8 cellular contexts compared by ENCODE assay signal in genomic region chr15:63503739-63504246, GRCh38. TPM values are rescaled to one million over a fixed set of nuclear protein-coding genes. Genes with fewer than 3 reads are reported as not detected.
A peak's percentile ranks its signal among the peaks of the same experiment; 100 is the strongest.
DNase-seq lines count a peak whose midpoint lies in the region; ATAC-seq and TF ChIP-seq lines count a peak whose summit lies in the region.

No MANE protein-coding gene starts in this region.

- peaks cover 68% of the 10 kb centered on the region for H3K4me1 Mint-ChIP-seq in activated T-helper 2 cell treated with anti-CD3 and anti-CD28 coated beads, Interferon-gamma antibody, Interleukin-2, Interleukin-4, amounts not matched to agents 10 μg/mL and 5 μg/mL and 100 μg/mL, durations not matched to agents 14 hours and 24 hours and 36 hours (ENCODE audit: low read depth)

- H3K27me3 ChIP-seq in PC-3 (ENCODE audit: low read length) (no peaks in the 10 kb centered on the region), gastroesophageal sphincter (no peaks in the 10 kb centered on the region), ovary (no peaks in the 10 kb centered on the region), transverse colon (no peaks in the 10 kb centered on the region)

- peaks cover 31% of the 10 kb centered on the region for H4K20me1 ChIP-seq in PC-3 (ENCODE audit: low read length)

- TF ChIP-seq POLR2A in gastroesophageal sphincter (IDR thresholded peaks at IDR 0.05): no peak
- TF ChIP-seq POLR2A in ovary (IDR thresholded peaks at IDR 0.05): no peak
- no peak for TF ChIP-seq POLR2A in transverse colon (IDR thresholded peaks at IDR 0.05)

- TF ChIP-seq EP300 in gastroesophageal sphincter (IDR thresholded peaks at IDR 0.05) (no peak), ovary (IDR thresholded peaks at IDR 0.05) (no peak), transverse colon (IDR thresholded peaks at IDR 0.05; ENCODE audit: low read depth) (no peak)

- H3K27ac Mint-ChIP-seq in activated T-helper 2 cell treated with anti-CD3 and anti-CD28 coated beads, Interferon-gamma antibody, Interleukin-2, Interleukin-4, amounts not matched to agents 10 μg/mL and 5 μg/mL and 100 μg/mL, durations not matched to agents 14 hours and 24 hours and 36 hours: peak overlapping the region; percentile 89

- ATAC-seq in HG02981 (IDR thresholded peaks at IDR 0.05; ENCODE audit: unreplicated experiment): peak; percentile 15
- peak; percentile 15 for ATAC-seq in PC-3
- ATAC-seq in gastroesophageal sphincter: peak; percentile 49

- no peaks in the 10 kb centered on the region for H3K27me3 Mint-ChIP-seq in activated T-helper 2 cell treated with anti-CD3 and anti-CD28 coated beads, Interferon-gamma antibody, Interleukin-2, Interleukin-4, amounts not matched to agents 10 μg/mL and 5 μg/mL and 100 μg/mL, durations not matched to agents 14 hours and 24 hours and 36 hours (ENCODE audit: low read depth)

- H3K4me3 ChIP-seq in PC-3 (ENCODE audit: low read length): peak overlapping the region; percentile 67
- H3K4me3 ChIP-seq in gastroesophageal sphincter: peak overlapping the region; percentile 73 to 96
- peak overlapping the region; percentile 72 for H3K4me3 ChIP-seq in ovary
- H3K4me3 ChIP-seq in transverse colon: peak overlapping the region; percentile 41 to 94 (median 91)

- peaks cover 5% of the 10 kb centered on the region for H3F3A ChIP-seq in PC-3 (ENCODE audit: low read length, unreplicated experiment)

- no peaks in the 10 kb centered on the region for H3K9me3 Mint-ChIP-seq in activated T-helper 2 cell treated with anti-CD3 and anti-CD28 coated beads, Interferon-gamma antibody, Interleukin-2, Interleukin-4, amounts not matched to agents 10 μg/mL and 5 μg/mL and 100 μg/mL, durations not matched to agents 14 hours and 24 hours and 36 hours

- POLR2A ChIA-PET in PC-3 (lab: Charles Lee; ENCODE audit: unreplicated experiment): interaction anchor here (0.6 to 0.8 kb wide), 6 partner anchors 37 to 1000 kb away, joined by 3 to 13 read pairs (median 4); no protein-coding TSS in a partner anchor

- peak overlapping the region; percentile 92 for H3K4me2 ChIP-seq in PC-3 (ENCODE audit: low read length)

- H3K9me3 ChIP-seq in PC-3 (ENCODE audit: low read length) (no peaks in the 10 kb centered on the region), gastroesophageal sphincter (no peaks in the 10 kb centered on the region), ovary (no peaks in the 10 kb centered on the region), transverse colon (no peaks in the 10 kb centered on the region)

- CTCF ChIA-PET in PC-3 (lab: Charles Lee): interaction anchor here (0.5 to 1.8 kb wide), 5 partner anchors 37 to 1034 kb away, joined by 4 to 10 read pairs (median 4); no protein-coding TSS in a partner anchor

- H3K4me1 ChIP-seq in PC-3 (ENCODE audit: insufficient read depth, low read length) (peaks cover 73% of the 10 kb centered on the region), gastroesophageal sphincter (peaks cover 7 to 69% (median 39%) of the 10 kb centered on the region in 3 donors), ovary (ENCODE audit: insufficient read depth) (peaks cover 14% of the 10 kb centered on the region), transverse colon (peaks cover 33 to 78% (median 52%) of the 10 kb centered on the region in 4 donors)

- peak overlapping the region; percentile 100 for H3K27ac ChIP-seq in PC-3 (ENCODE audit: low read length)
- H3K27ac ChIP-seq in gastroesophageal sphincter: peak overlapping the region; percentile 87 to 99 (median 97)
- peak overlapping the region; percentile 91 to 97 for H3K27ac ChIP-seq in ovary
- H3K27ac ChIP-seq in transverse colon: peak overlapping the region; percentile 98 to 100 (median 98)

- DNase-seq in NCI-H1105 treated with DMSO at 0.1 percent for 48 hours (lab: John Stamatoyannopoulos, UW) (peak; percentile 64), NCI-H1105 (lab: John Stamatoyannopoulos, UW) (no peak), PC-3 (peak; percentile 68), ovary (peak; percentile 67 to 78 (median 76)), transverse colon (peak; percentile 77)
- DNase-seq in activated T-helper 2 cell treated with anti-CD3 and anti-CD28 coated beads, Interferon-gamma antibody, Interleukin-2, Interleukin-4, amounts not matched to agents 10 μg/mL and 5 μg/mL and 100 μg/mL, durations not matched to agents 14 hours and 24 hours and 36 hours (ENCODE audit: low spot score): peak; percentile 75

- no peaks in the 10 kb centered on the region for H3K36me3 ChIP-seq in PC-3 (ENCODE audit: low read depth, low read length)
- no peaks in the 10 kb centered on the region for H3K36me3 ChIP-seq in gastroesophageal sphincter
- no peaks in the 10 kb centered on the region for H3K36me3 ChIP-seq in ovary
- no peaks in the 10 kb centered on the region for H3K36me3 ChIP-seq in transverse colon

- WGBS in gastroesophageal sphincter (ENCODE audit: low coverage in 1 of 2), 2 donors: 4% methylated on average over 3 of the region's 28 CpGs; no CpG with 5 or more reads in 1 of the 2 donors
- 0 to 1% (median 0%) methylated on average over 28 of the region's 28 CpGs for WGBS in ovary, 3 donors
- WGBS in transverse colon (ENCODE audit: low coverage in 1 of 2), 2 donors: 0 to 1% methylated on average over 1 to 28 of the region's 28 CpGs

- TF ChIP-seq CTCF in PC-3 (conservative IDR thresholded peaks at IDR 0.05; ENCODE audit: low read depth, low read length) (no peak), gastroesophageal sphincter (IDR thresholded peaks at IDR 0.05) (no peak), ovary (IDR thresholded peaks at IDR 0.05) (no peak), transverse colon (IDR thresholded peaks at IDR 0.05) (peak in 1 of 5 experiments; percentile 37)

- in situ Hi-C loops in transverse colon (cut with MboI; ENCODE audit: low pct_ligation_motif_present in 1 of 4, low pct_unique_long_range_greater_than_20kb in 1 of 4, low sequenced_read_pairs in 3 of 4): no loop called here

- peak overlapping the region; percentile 70 for H3K4me3 Mint-ChIP-seq in activated T-helper 2 cell treated with anti-CD3 and anti-CD28 coated beads, Interferon-gamma antibody, Interleukin-2, Interleukin-4, amounts not matched to agents 10 μg/mL and 5 μg/mL and 100 μg/mL, durations not matched to agents 14 hours and 24 hours and 36 hours (ENCODE audit: low read depth)

- H3K36me3 Mint-ChIP-seq in activated T-helper 2 cell treated with anti-CD3 and anti-CD28 coated beads, Interferon-gamma antibody, Interleukin-2, Interleukin-4, amounts not matched to agents 10 μg/mL and 5 μg/mL and 100 μg/mL, durations not matched to agents 14 hours and 24 hours and 36 hours (ENCODE audit: low read depth): peaks cover 9% of the 10 kb centered on the region

- peaks cover 40% of the 10 kb centered on the region for H3K79me2 ChIP-seq in PC-3 (ENCODE audit: low read length)

- no peaks in the 10 kb centered on the region for H3K9me2 ChIP-seq in PC-3 (replicated peaks; ENCODE audit: low read length)

- H3K9ac ChIP-seq in PC-3 (ENCODE audit: low read length): peak overlapping the region; percentile 99

- peak overlapping the region; percentile 67 for H2AFZ ChIP-seq in PC-3 (ENCODE audit: low read length)

- BruUV-seq in PC-3 (replicated peaks; lab: Mats Ljungman, UMichigan): TSS peak; percentile 90

- intact Hi-C loops in PC-3 (cut with micrococcal nuclease) (loop anchor here (1.0 to 5.0 kb wide), 3 partner anchors 49 to 216 kb away; no protein-coding TSS in a partner anchor), ovary (cut with DNase I) (loop anchor here in 3 of 4 donors (1.0 to 10.0 kb wide), 4 partner anchors 16 to 101 kb away; partner anchors contain the start of gene FBXL22 (in 1 of the 3)), transverse colon (cut with DNase I; ENCODE audit: low total_unique reads) (loop anchor here (2.0 to 5.0 kb wide), 2 partner anchors 37 to 99 kb away; no protein-coding TSS in a partner anchor)
- intact Hi-C loops in activated T-helper 2 cell treated with anti-CD3 and anti-CD28 coated beads, Interferon-gamma antibody, Interleukin-2, Interleukin-4, amounts not matched to agents 10 μg/mL and 5 μg/mL and 100 μg/mL, durations not matched to agents 14 hours and 24 hours and 36 hours (cut with micrococcal nuclease): loop anchor here (1.0 to 10.0 kb wide), 5 partner anchors 24 to 589 kb away; partner anchors contain the start of gene CIAO2A

RNA-seq across cellular contexts. Expression of gene USP3, which starts 0.6 kb away (rescaled TPM):
- total RNA-seq in PC-3 (2014; rRNA removed) (26.9 and 27.3 TPM in 2 replicates), gastroesophageal sphincter (10 to 100 TPM; 36.6 to 50.3 (median 45.5) TPM), ovary (10 to 100 TPM; 41.5 to 76.0 (median 62.9) TPM), transverse colon (10 to 100 TPM; 56.1 to 93.0 (median 73.7) TPM)
- total RNA-seq in activated T-helper 2 cell treated with anti-CD3 and anti-CD28 coated beads, Interferon-gamma antibody, Interleukin-2, Interleukin-4, amounts not matched to agents 10 μg/mL and 5 μg/mL and 100 μg/mL, durations not matched to agents 14 hours and 24 hours and 36 hours: 41.2 and 47.6 TPM in 2 replicates
- polyA plus RNA-seq in ovary: 10 to 100 TPM; 21.1 to 35.9 TPM
